In genomic region chr3:115436767-115437301, GRCh38 we compare ENCODE assay signal across 11 cellular contexts.
DNase-seq lines count a peak whose midpoint lies in the region; TF ChIP-seq lines count a peak whose summit lies in the region.
"Had no signal": no experiment of that assay in that cellular context is flagged by ENCODE, and none has a peak within 500 bp of the region (broad histone marks: within the 10 kb centered on the region; RNA-seq: fewer than 3 reads in every experiment).

No MANE protein-coding gene starts in this region.

- TF ChIP-seq POLR2A in vagina (IDR thresholded peaks at IDR 0.05) = no peak

- H3K79me2 ChIP-seq in trophoblast cell (ENCODE audit: control insufficient read depth, insufficient read depth, low read length, poor library complexity) = no peaks in the 10 kb centered on the region

- no peak overlapping the region for H4K12ac ChIP-seq in trophoblast cell (ENCODE audit: low read depth, low read length)

- intact Hi-C loops in vagina (cut with DNase I) = no loop called here

- H3K18ac ChIP-seq in trophoblast cell (ENCODE audit: low read length) = no peak overlapping the region

- no peak overlapping the region for H4K8ac ChIP-seq in trophoblast cell (ENCODE audit: low read depth, low read length)

- H2BK120ac ChIP-seq in trophoblast cell (ENCODE audit: insufficient read depth, low read length, poor library complexity) = no peak overlapping the region

- H3K4ac ChIP-seq in trophoblast cell (ENCODE audit: low read depth, low read length) = no peak overlapping the region

- H3K27ac ChIP-seq in trophoblast cell (ENCODE audit: low read depth, low read length) (no peak overlapping the region), vagina (no peak overlapping the region)
- H3K27ac ChIP-seq: right lobe of liver had no signal

- no peak overlapping the region for H3K4me3 ChIP-seq in trophoblast cell (ENCODE audit: low read depth, low read length)
- H3K4me3 ChIP-seq in vagina = no peak overlapping the region
- H3K4me3 ChIP-seq: right lobe of liver had no signal

- no peak overlapping the region for H4K91ac ChIP-seq in trophoblast cell (ENCODE audit: low read depth, low read length)

- H3K79me1 ChIP-seq in trophoblast cell (ENCODE audit: low read length) = no peaks in the 10 kb centered on the region

- H3K27me3 ChIP-seq in trophoblast cell (ENCODE audit: insufficient read depth, low read length) = no peaks in the 10 kb centered on the region
- H3K27me3 ChIP-seq in vagina = no peaks in the 10 kb centered on the region
- H3K27me3 ChIP-seq: right lobe of liver had no signal

- H3K4me1 ChIP-seq in trophoblast cell (ENCODE audit: control insufficient read depth in 1 of 2, insufficient read depth in 2 of 2, low read length in 2 of 2) (no peaks in the 10 kb centered on the region), vagina (no peaks in the 10 kb centered on the region)
- H3K4me1 ChIP-seq: right lobe of liver had no signal

- WGBS in trophoblast cell (ENCODE audit: extremely low coverage, insufficient coverage, insufficient read length) = no CpG with 5 or more reads among the region's 5 CpGs

- no peak overlapping the region for H3K23ac ChIP-seq in trophoblast cell (ENCODE audit: low read length)

- H3K36me3 ChIP-seq in trophoblast cell (ENCODE audit: control insufficient read depth in 1 of 2, insufficient read depth in 2 of 2, low read length in 2 of 2) = no peaks in the 10 kb centered on the region
- H3K36me3 ChIP-seq in vagina = no peaks in the 10 kb centered on the region
- H3K36me3 ChIP-seq: right lobe of liver had no signal

- H3K4me2 ChIP-seq in trophoblast cell (ENCODE audit: low read length) = no peak overlapping the region

- H2BK5ac ChIP-seq in trophoblast cell (ENCODE audit: low read depth, low read length, poor library complexity) = no peak overlapping the region

- H2AFZ ChIP-seq in trophoblast cell (ENCODE audit: insufficient read depth, low read length, poor library complexity) = no peak overlapping the region

- H3K9me3 ChIP-seq in trophoblast cell (ENCODE audit: insufficient read depth, low read depth, low read length) (no peaks in the 10 kb centered on the region), vagina (no peaks in the 10 kb centered on the region)
- H3K9me3 ChIP-seq: right lobe of liver had no signal

- H2BK12ac ChIP-seq in trophoblast cell (ENCODE audit: low read length) = no peak overlapping the region

- H2AK5ac ChIP-seq in trophoblast cell (ENCODE audit: low read length) = no peak overlapping the region

- DNase-seq in DMS153 (lab: John Stamatoyannopoulos, UW) (peak; percentile 48), DMS153 treated with DMSO at 0.1 percent for 48 hours (lab: John Stamatoyannopoulos, UW; ENCODE audit: unreplicated experiment) (no peak), NCI-H69 (lab: John Stamatoyannopoulos, UW) (peak; percentile 14), dedifferentiated amniotic fluid mesenchymal stem cell (ENCODE audit: extremely low spot score) (peak; percentile 89), trophoblast cell (peak; percentile 62 to 81), NCI-H2029 (lab: John Stamatoyannopoulos, UW) (no peak), vagina (ENCODE audit: extremely low spot score in 2 of 2) (no peak)
- no peak for DNase-seq in activated effector memory CD4-positive, alpha-beta T cell treated with Interleukin-2 at 50 U/mL for 16 hours
- DNase-seq: activated CD8-positive, alpha-beta T cell treated with anti-CD3 and anti-CD28 coated beads, Interleukin-2, amount 10 ng/mL, durations not matched to agents 7 days and 5 days; KG1; right lobe of liver had no signal

- TF ChIP-seq CTCF in vagina (IDR thresholded peaks at IDR 0.05) = no peak

- H3K14ac ChIP-seq in trophoblast cell (ENCODE audit: low read length) = no peak overlapping the region

- no peak overlapping the region for H3K9ac ChIP-seq in trophoblast cell (ENCODE audit: low read length)

Comparison
In these comparisons a context has a peak if more than half of its experiments do, and no peak if none do; other contexts are left out.
1. DNase-seq: peak in DMS153 (single experiment), NCI-H69 (single experiment), dedifferentiated amniotic fluid mesenchymal stem cell (single experiment) and trophoblast cell (2 of 2); none in DMS153 treated with DMSO at 0.1 percent for 48 hours (single experiment), activated effector memory CD4-positive, alpha-beta T cell treated with Interleukin-2 at 50 U/mL for 16 hours (single experiment), NCI-H2029 (single experiment) and vagina (0 of 2).